ENCODE assay signal across 20 cellular contexts in genomic region chr6:411402-412145, GRCh38. TPM values are rescaled to one million over a fixed set of nuclear protein-coding genes. Genes with fewer than 3 reads are reported as not detected.
A peak's percentile ranks its signal among the peaks of the same experiment; 100 is the strongest.
DNase-seq lines count a peak whose midpoint lies in the region; ATAC-seq, FAIRE-seq and TF ChIP-seq lines count a peak whose summit lies in the region.
"Had no signal": no experiment of that assay in that cellular context is flagged by ENCODE, and none has a peak within 500 bp of the region (broad histone marks: within the 10 kb centered on the region; RNA-seq: fewer than 3 reads in every experiment).

No MANE protein-coding gene starts in this region.

- H3K4me3 Mint-ChIP-seq in dendritic cell treated with granulocyte-macrophage colony-stimulating factor and Interleukin-4, amounts not matched to agents 40 ng/mL and 50 ng/mL, for 4 days, result no peak overlapping the region
- H3K4me3 Mint-ChIP-seq: brain; CD8-positive, alpha-beta T cell; effector memory CD8-positive, alpha-beta T cell; immature natural killer cell had no signal

- peak; percentile 9 for DNase-seq in NCI-H1105 treated with DMSO at 0.1 percent for 48 hours (lab: John Stamatoyannopoulos, UW)
- DNase-seq in NCI-H1105 (lab: John Stamatoyannopoulos, UW), result no peak
- no peak for DNase-seq in GM12891 (ENCODE audit: insufficient read length, low spot score)
- DNase-seq in NCI-H2196 treated with DMSO at 0.1 percent for 48 hours (lab: John Stamatoyannopoulos, UW; ENCODE audit: unreplicated experiment), result peak; percentile 8
- no peak for DNase-seq in DMS153 treated with DMSO at 0.1 percent for 48 hours (lab: John Stamatoyannopoulos, UW; ENCODE audit: unreplicated experiment)
- no peak for DNase-seq in cortex of kidney (lab: John Stamatoyannopoulos, UW)
- DNase-seq: CD8-positive, alpha-beta T cell; effector memory CD8-positive, alpha-beta T cell; GDM1; immature natural killer cell; MG63; midbrain; NCI-H526 treated with DMSO at 0.1 percent for 48 hours; pancreas; Right ventricle myocardium superior had no signal

- peaks cover 16% of the 10 kb centered on the region for H3K9me3 Mint-ChIP-seq in dendritic cell treated with granulocyte-macrophage colony-stimulating factor and Interleukin-4, amounts not matched to agents 40 ng/mL and 50 ng/mL, for 4 days

- peaks cover 2% of the 10 kb centered on the region for H3K27me3 Mint-ChIP-seq in dendritic cell treated with granulocyte-macrophage colony-stimulating factor and Interleukin-4, amounts not matched to agents 40 ng/mL and 50 ng/mL, for 4 days
- H3K27me3 Mint-ChIP-seq: effector memory CD8-positive, alpha-beta T cell had no signal

- peak; percentile 81 for TF ChIP-seq POLR2A in GM12891 (IDR thresholded peaks at IDR 0.05; ENCODE audit: low read depth, low read length)

- H3K4me1 Mint-ChIP-seq in dendritic cell treated with granulocyte-macrophage colony-stimulating factor and Interleukin-4, amounts not matched to agents 40 ng/mL and 50 ng/mL, for 4 days (ENCODE audit: low read depth), result peaks cover 27% of the 10 kb centered on the region
- H3K4me1 Mint-ChIP-seq: brain had no signal

- ATAC-seq in GM18870 (IDR thresholded peaks at IDR 0.05; ENCODE audit: unreplicated experiment), result no peak
- ATAC-seq: CD8-positive, alpha-beta T cell; effector memory CD8-positive, alpha-beta T cell; pancreas had no signal

- FAIRE-seq in GM12891 (lab: Jason Lieb, UNC), result peak; percentile 45
- FAIRE-seq: frontal cortex, pancreas had no signal

- H3K36me3 Mint-ChIP-seq in dendritic cell treated with granulocyte-macrophage colony-stimulating factor and Interleukin-4, amounts not matched to agents 40 ng/mL and 50 ng/mL, for 4 days (ENCODE audit: low read depth), result peaks cover 66% of the 10 kb centered on the region
- H3K36me3 Mint-ChIP-seq: brain had no signal

- intact Hi-C loops in dendritic cell treated with granulocyte-macrophage colony-stimulating factor and Interleukin-4, amounts not matched to agents 40 ng/mL and 50 ng/mL, for 4 days (cut with micrococcal nuclease), result no loop called here

- peak overlapping the region; percentile 46 for H3K27ac Mint-ChIP-seq in dendritic cell treated with granulocyte-macrophage colony-stimulating factor and Interleukin-4, amounts not matched to agents 40 ng/mL and 50 ng/mL, for 4 days
- H3K27ac Mint-ChIP-seq: brain; CD8-positive, alpha-beta T cell; effector memory CD8-positive, alpha-beta T cell had no signal

TF ChIP-seq in GM12891, 5 proteins besides CTCF, POLR2A, EP300 and RAD21:
- TF ChIP-seq TAF1 (IDR thresholded peaks at IDR 0.05; ENCODE audit: low read depth, low read length) (no peak), POLR2AphosphoS5 (IDR thresholded peaks at IDR 0.05; ENCODE audit: low read depth, low read length) (peak; percentile 82), POU2F2 (IDR thresholded peaks at IDR 0.05; ENCODE audit: low read depth, low read length) (peak; percentile 86), PAX5 (IDR thresholded peaks at IDR 0.05; ENCODE audit: insufficient read depth, low read length, severe bottlenecking) (no peak)

RNA-seq across cellular contexts. Expression of gene IRF4, which starts 20.0 kb away (rescaled TPM):
- polyA plus RNA-seq in GM12891 (2012; ENCODE audit: low read depth, missing spikeins), result 240 TPM
- polyA plus RNA-seq: smooth muscle cell had no signal

Comparison
In these comparisons a context has a peak if more than half of its experiments do, and no peak if none do; other contexts are left out.
1. DNase-seq: peak in NCI-H1105 treated with DMSO at 0.1 percent for 48 hours (single experiment) and NCI-H2196 treated with DMSO at 0.1 percent for 48 hours (single experiment); none in NCI-H1105 (single experiment), GM12891 (single experiment), DMS153 treated with DMSO at 0.1 percent for 48 hours (single experiment) and cortex of kidney (single experiment).